ENCODE assay signal across 28 cellular contexts in genomic region chr5:12793373-12793772, GRCh38.
"Had no signal": no experiment of that assay in that cellular context is flagged by ENCODE, and none has a peak within 500 bp of the region (broad histone marks: within the 10 kb centered on the region; RNA-seq: fewer than 3 reads in every experiment).

No MANE protein-coding gene starts in this region.

- H3K9me3 ChIP-seq: neutrophil, ovary, psoas muscle, testis, tibial artery, transverse colon, upper lobe of right lung, uterus had no signal

- DNase-seq: naive thymus-derived CD8-positive, alpha-beta T cell; nephron progenitor cell; nucleus accumbens; ovary; psoas muscle; spleen; stimulated activated CD4-positive, alpha-beta T cell treated with anti-CD3 and anti-CD28 coated beads, Interleukin-12 subunit alpha, Interleukin-12 subunit beta, amount 100 ng/mL, for 4 hours; stimulated activated CD4-positive, alpha-beta T cell treated with anti-CD3 and anti-CD28 coated beads, Interleukin-1b, Interleukin-23, amount 100 ng/mL, for 48 hours; stimulated activated CD4-positive, alpha-beta T cell treated with anti-CD3 and anti-CD28 coated beads, Interleukin-4, amount 100 ng/mL, for 1 hour; stimulated activated CD4-positive, alpha-beta T cell treated with anti-CD3 and anti-CD28 coated beads, Interleukin-4, amount 100 ng/mL, for 4 hours; stimulated activated CD8-positive, alpha-beta memory T cell treated with anti-CD3 and anti-CD28 coated beads, Interleukin-4, amount 100 ng/mL, for 48 hours; stimulated activated naive CD4-positive, alpha-beta T cell; stimulated activated naive CD8-positive, alpha-beta T cell treated with anti-CD3 and anti-CD28 coated beads, Interleukin-15, amount 100 ng/mL, for 72 hours; stimulated activated naive CD8-positive, alpha-beta T cell treated with anti-CD3 and anti-CD28 coated beads, Interleukin-15, Interleukin-2, amounts not matched to agents 100 U/mL and 50 U/mL, for 24 hours; substantia nigra; testis; tibial artery; transverse colon; upper lobe of right lung; uterus had no signal

- H3K36me3 ChIP-seq: neutrophil, ovary, spleen, suprapubic skin, tibial artery, transverse colon, upper lobe of right lung, uterus had no signal

- H2AFZ ChIP-seq: parathyroid adenoma had no signal

- ATAC-seq: naive thymus-derived CD8-positive, alpha-beta T cell; natural killer cell treated with Interleukin-12 subunit alpha and Interleukin-12 subunit beta and Interleukin-15 and Interleukin-18, amount 100 ng/mL, for 72 hours; psoas muscle; sciatic nerve; stimulated activated memory B cell treated with anti-CD40 and anti-IgM and Interleukin-4, amounts not matched to agents 10 μg/mL and 1 μg/mL and 100 μg/mL, for 72 hours; stimulated activated naive CD8-positive, alpha-beta T cell treated with anti-CD3 and anti-CD28 coated beads, Interleukin-15, amount 100 ng/mL, for 72 hours; stimulated activated naive CD8-positive, alpha-beta T cell treated with anti-CD3 and anti-CD28 coated beads, Interleukin-15, Interleukin-2, amounts not matched to agents 100 U/mL and 50 U/mL, for 24 hours had no signal

- H3K27me3 ChIP-seq: neutrophil, ovary, spleen, suprapubic skin, testis, tibial artery, transverse colon, upper lobe of right lung, uterus had no signal

- H3K4me1 ChIP-seq: parathyroid adenoma, psoas muscle, spleen, suprapubic skin, testis, tibial artery, transverse colon, upper lobe of right lung, uterus had no signal

- H3K27ac ChIP-seq: neutrophil, ovary, parathyroid adenoma, psoas muscle, skin epidermis, spleen, suprapubic skin, testis, tibial artery, transverse colon, upper lobe of right lung, uterus had no signal

- H3K4me2 ChIP-seq: smooth muscle cell had no signal

- H3K4me3 ChIP-seq: ovary, psoas muscle, skin epidermis, smooth muscle cell, spleen, suprapubic skin, tibial artery, transverse colon, upper lobe of right lung, uterus had no signal

- H3K79me2 ChIP-seq: parathyroid adenoma had no signal

- H3K9ac ChIP-seq: parathyroid adenoma had no signal
